In the genomic region with DNA sequence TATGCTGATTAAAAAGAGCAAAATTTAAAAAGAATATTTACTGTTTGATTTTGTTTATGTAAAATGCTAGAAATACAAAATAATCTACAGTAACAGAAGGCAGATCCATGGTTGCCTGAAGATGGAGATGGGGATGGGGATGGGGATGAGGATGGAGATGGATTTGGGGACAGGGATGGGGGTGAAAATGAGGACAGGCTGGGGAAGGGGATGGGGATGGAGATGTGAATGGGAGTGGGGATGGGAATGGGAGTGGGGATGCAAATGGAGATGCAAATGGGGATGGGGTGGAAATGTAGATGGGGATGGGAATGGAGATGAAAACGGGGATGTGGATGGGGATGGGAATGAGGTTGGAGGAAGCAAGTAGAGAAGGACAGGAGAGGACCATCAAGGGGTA, we compare ENCODE assay signal across 22 cellular contexts.
DNase-seq lines count a peak whose midpoint lies in the region; ATAC-seq and TF ChIP-seq lines count a peak whose summit lies in the region.
"Had no signal": no experiment of that assay in that cellular context is flagged by ENCODE, and none has a peak within 500 bp of the region (broad histone marks: within the 10 kb centered on the region; RNA-seq: fewer than 3 reads in every experiment).

No MANE protein-coding gene starts in this region.

- no peak overlapping the region for H3K56ac ChIP-seq in IMR-90 (ENCODE audit: extremely low read depth, insufficient read depth, low read length)

- no peak overlapping the region for H3K9ac ChIP-seq in IMR-90 (ENCODE audit: low read depth, low read length)
- H3K9ac ChIP-seq: BLaER1 had no signal

- no peak overlapping the region for H3K18ac ChIP-seq in IMR-90 (ENCODE audit: low read depth, low read length)

- dilution Hi-C loops in IMR-90 (cut with HindIII; ENCODE audit: low sequenced_read_pairs, unreplicated experiment), result no loop called here

- no peak for TF ChIP-seq CTCF in HEK293 (tag by site-specific recombination; IDR thresholded peaks at IDR 0.05)
- TF ChIP-seq CTCF in IMR-90 (conservative IDR thresholded peaks at IDR 0.05; ENCODE audit: low read depth, low read length), result no peak

- H2BK20ac ChIP-seq in IMR-90 (ENCODE audit: low read depth, low read length), result no peak overlapping the region

- no peak overlapping the region for H2BK120ac ChIP-seq in IMR-90 (ENCODE audit: low read depth, low read length)

- in situ Hi-C loops in IMR-90 (cut with MboI; ENCODE audit: low sequenced_read_pairs), result no loop called here
- in situ Hi-C loops in HAP-1 (cut with MboI; ENCODE audit: low sequenced_read_pairs), result loop anchor here (10.0 kb wide), 1 partner anchor 62 kb away; no protein-coding TSS in a partner anchor

- H3K27me3 ChIP-seq in IMR-90 (ENCODE audit: control insufficient read depth, insufficient read depth, low read length) (no peaks in the 10 kb centered on the region), HAP-1 (ENCODE audit: low read depth) (no peaks in the 10 kb centered on the region)
- H3K27me3 ChIP-seq: BE2C, BLaER1 had no signal

- CTCF ChIA-PET in HEK293 (lab: Yijun Ruan, JAX), result interaction anchor here (0.7 kb wide), 1 partner anchor 249 kb away, joined by 4 read pairs; no protein-coding TSS in a partner anchor
- CTCF ChIA-PET in IMR-90 (lab: Yijun Ruan, JAX), result no interaction called here

- intact Hi-C loops in IMR-90 (cut with micrococcal nuclease), result loop anchor here (10.0 kb wide), 1 partner anchor 248 kb away; a partner anchor contains a TSS

- 80 to 100% methylated on average over 1 of the region's 1 CpG for WGBS in IMR-90 (ENCODE audit: extremely low coverage in 2 of 2, insufficient read length in 1 of 2), 2 experiments

- no TSS peak for BruUV-seq in IMR-90 (replicated peaks; lab: Mats Ljungman, UMichigan)

- DNase-seq in IMR-90 (no peak), NCI-H526 treated with DMSO at 0.1 percent for 48 hours (lab: John Stamatoyannopoulos, UW) (peak; percentile 18), cerebellar cortex (ENCODE audit: low spot score) (no peak), HAP-1 (ENCODE audit: low spot score in 2 of 2) (no peak), middle frontal gyrus (ENCODE audit: extremely low spot score, low spot score) (no peak)
- DNase-seq: 8988T; ACHN; C1 segment of cervical spinal cord; CD4-positive, alpha-beta memory T cell; CD4-positive, CD25-positive, alpha-beta regulatory T cell; CD8-positive, alpha-beta memory T cell; COR-L47; DMS 273 treated with DMSO at 0.1 percent for 48 hours; DMS153; DMS53; DMS79; DND-41; EL; GDM1 had no signal

- POLR2A ChIA-PET in HEK293 (lab: Yijun Ruan, JAX) (no interaction called here), IMR-90 (lab: Charles Lee; ENCODE audit: unreplicated experiment) (no interaction called here)

- no peak overlapping the region for H2BK5ac ChIP-seq in IMR-90 (ENCODE audit: low read depth, low read length, poor library complexity, severe bottlenecking)

- H3K36me3 ChIP-seq in HEK293 (ENCODE audit: control insufficient read depth in 2 of 2, insufficient read depth in 1 of 2, low read length in 2 of 2), result no peaks in the 10 kb centered on the region
- no peaks in the 10 kb centered on the region for H3K36me3 ChIP-seq in IMR-90 (ENCODE audit: control insufficient read depth, insufficient read depth, low read length)
- no peaks in the 10 kb centered on the region for H3K36me3 ChIP-seq in HAP-1 (replicated peaks)
- H3K36me3 ChIP-seq: BE2C, BLaER1 had no signal

- no peak overlapping the region for H3K4me3 ChIP-seq in HEK293 (ENCODE audit: low read depth, low read length)
- no peak overlapping the region for H3K4me3 ChIP-seq in IMR-90 (ENCODE audit: insufficient read depth, low read depth, low read length)
- H3K4me3 ChIP-seq in HAP-1, result no peak overlapping the region
- H3K4me3 ChIP-seq: BLaER1 had no signal

- TF ChIP-seq POLR2A in IMR-90 (IDR thresholded peaks at IDR 0.05; ENCODE audit: low read depth, low read length), result no peak

- no peaks in the 10 kb centered on the region for H3K79me1 ChIP-seq in IMR-90 (ENCODE audit: low read depth in 1 of 2, low read length in 2 of 2)

- peak overlapping the region; percentile 7; the same call in 1 of the 2 replicates for H2AK5ac ChIP-seq in IMR-90 (ENCODE audit: low read depth, low read length)

- no peak overlapping the region for H2AK9ac ChIP-seq in IMR-90 (replicated peaks; ENCODE audit: low read depth, low read length, poor library complexity)

- no peak overlapping the region for H2AFZ ChIP-seq in IMR-90 (replicated peaks; ENCODE audit: low read length, poor library complexity)

- no peak overlapping the region; the same call in 1 of the 2 replicates for H3K4ac ChIP-seq in IMR-90 (ENCODE audit: low read depth, low read length)

- no peak overlapping the region for H3K4me2 ChIP-seq in IMR-90 (ENCODE audit: low read depth, low read length)
- H3K4me2 ChIP-seq: BLaER1 had no signal

- H2BK15ac ChIP-seq in IMR-90 (ENCODE audit: low read depth, low read length), result no peak overlapping the region

- H4K8ac ChIP-seq in IMR-90 (ENCODE audit: low read depth in 2 of 2, low read length in 2 of 2), result no peak overlapping the region

- no peak overlapping the region for H3K14ac ChIP-seq in IMR-90 (replicated peaks; ENCODE audit: low read depth, low read length)

- H4K5ac ChIP-seq in IMR-90 (ENCODE audit: low read depth, low read length), result no peak overlapping the region

- no peak for TF ChIP-seq RAD21 in IMR-90 (IDR thresholded peaks at IDR 0.05; ENCODE audit: low read length)

- H3K4me1 ChIP-seq in HEK293 (ENCODE audit: control insufficient read depth, insufficient read depth, low read length) (no peaks in the 10 kb centered on the region), IMR-90 (ENCODE audit: control insufficient read depth, insufficient read depth, low read length) (peaks cover 25% of the 10 kb centered on the region), HAP-1 (no peaks in the 10 kb centered on the region)
- H3K4me1 ChIP-seq: BE2C, BLaER1 had no signal

- H3K9me3 ChIP-seq in HEK293 (ENCODE audit: control insufficient read depth, insufficient read depth, low read depth, low read length) (no peaks in the 10 kb centered on the region), IMR-90 (ENCODE audit: control insufficient read depth, insufficient read depth, low read length) (no peaks in the 10 kb centered on the region), HAP-1 (no peaks in the 10 kb centered on the region; the same call in 1 of the 2 replicates)
- H3K9me3 ChIP-seq: BE2C, BLaER1 had no signal

- H3K23ac ChIP-seq in IMR-90 (ENCODE audit: low read depth, low read length), result no peak overlapping the region

- no peak for ATAC-seq in IMR-90 (ENCODE audit: low read depth)

- H3K27ac ChIP-seq in HEK293 (ENCODE audit: extremely low read depth, low read depth, low read length) (no peak overlapping the region), IMR-90 (ENCODE audit: insufficient read depth, low read length) (no peak overlapping the region)
- H3K27ac ChIP-seq: BLaER1 had no signal

- H4K91ac ChIP-seq in IMR-90 (ENCODE audit: insufficient read depth, low read depth, low read length), result peak overlapping the region; percentile 2; the same call in 1 of the 2 replicates

- H3K9me1 ChIP-seq in IMR-90 (ENCODE audit: insufficient read depth, low read length), result peaks cover 8% of the 10 kb centered on the region; the same call in 1 of the 2 replicates

- no peaks in the 10 kb centered on the region for H4K20me1 ChIP-seq in IMR-90 (ENCODE audit: insufficient read depth, low read length)
- H4K20me1 ChIP-seq: BLaER1 had no signal

TF ChIP-seq in HEK293, 187 proteins besides CTCF, POLR2A, EP300 and RAD21:
- TF ChIP-seq KLF7 (tag by site-specific recombination; IDR thresholded peaks at IDR 0.05; ENCODE audit: borderline replicate concordance) (no peak), MEIS1 (CRISPR knock-in tag; IDR thresholded peaks at IDR 0.05; ENCODE audit: borderline replicate concordance) (no peak), ZNF830 (tag by site-specific recombination; IDR thresholded peaks at IDR 0.05; ENCODE audit: low read depth) (no peak), MZF1 (tag by site-specific recombination; IDR thresholded peaks at IDR 0.05; ENCODE audit: borderline replicate concordance) (peak; percentile 82)
- TF ChIP-seq, protein P1, sequence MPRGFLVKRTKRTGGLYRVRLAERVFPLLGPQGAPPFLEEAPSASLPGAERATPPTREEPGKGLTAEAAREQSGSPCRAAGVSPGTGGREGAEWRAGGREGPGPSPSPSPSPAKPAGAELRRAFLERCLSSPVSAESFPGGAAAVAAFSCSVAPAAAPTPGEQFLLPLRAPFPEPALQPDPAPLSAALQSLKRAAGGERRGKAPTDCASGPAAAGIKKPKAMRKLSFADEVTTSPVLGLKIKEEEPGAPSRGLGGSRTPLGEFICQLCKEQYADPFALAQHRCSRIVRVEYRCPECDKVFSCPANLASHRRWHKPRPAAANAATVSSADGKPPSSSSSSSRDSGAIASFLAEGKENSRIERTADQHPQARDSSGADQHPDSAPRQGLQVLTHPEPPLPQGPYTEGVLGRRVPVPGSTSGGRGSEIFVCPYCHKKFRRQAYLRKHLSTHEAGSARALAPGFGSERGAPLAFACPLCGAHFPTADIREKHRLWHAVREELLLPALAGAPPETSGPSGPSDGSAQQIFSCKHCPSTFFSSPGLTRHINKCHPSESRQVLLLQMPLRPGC (tag by site-specific recombination; IDR thresholded peaks at IDR 0.05), result no peak

TF ChIP-seq in IMR-90, 13 proteins besides CTCF, POLR2A, EP300 and RAD21:
- TF ChIP-seq CEBPB (IDR thresholded peaks at IDR 0.05; ENCODE audit: low read depth, low read length) (no peak), RCOR1 (IDR thresholded peaks at IDR 0.05; ENCODE audit: insufficient replicate concordance, low read length) (no peak), RFX5 (IDR thresholded peaks at IDR 0.05; ENCODE audit: low read depth, low read length) (no peak), MAFK (IDR thresholded peaks at IDR 0.05; ENCODE audit: low read depth, low read length) (no peak), MXI1 (IDR thresholded peaks at IDR 0.05; ENCODE audit: borderline replicate concordance, low read depth, low read length) (no peak), FOS (IDR thresholded peaks at IDR 0.05; ENCODE audit: low read depth, low read length) (no peak), CHD1 (IDR thresholded peaks at IDR 0.05; ENCODE audit: low read depth, low read length) (no peak), SMC3 (IDR thresholded peaks at IDR 0.05; ENCODE audit: low read depth, low read length) (no peak)
- TF ChIP-seq, protein P2, sequence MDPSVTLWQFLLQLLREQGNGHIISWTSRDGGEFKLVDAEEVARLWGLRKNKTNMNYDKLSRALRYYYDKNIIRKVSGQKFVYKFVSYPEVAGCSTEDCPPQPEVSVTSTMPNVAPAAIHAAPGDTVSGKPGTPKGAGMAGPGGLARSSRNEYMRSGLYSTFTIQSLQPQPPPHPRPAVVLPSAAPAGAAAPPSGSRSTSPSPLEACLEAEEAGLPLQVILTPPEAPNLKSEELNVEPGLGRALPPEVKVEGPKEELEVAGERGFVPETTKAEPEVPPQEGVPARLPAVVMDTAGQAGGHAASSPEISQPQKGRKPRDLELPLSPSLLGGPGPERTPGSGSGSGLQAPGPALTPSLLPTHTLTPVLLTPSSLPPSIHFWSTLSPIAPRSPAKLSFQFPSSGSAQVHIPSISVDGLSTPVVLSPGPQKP (IDR thresholded peaks at IDR 0.05; ENCODE audit: borderline replicate concordance, low read depth, low read length), result no peak
